ENCODE assay signal across 3 cellular contexts in genomic region chr2:85930129-85931124, GRCh38.
TF ChIP-seq lines count a peak whose summit lies in the region.

No MANE protein-coding gene starts in this region.

TF ChIP-seq in SK-N-SH, 30 proteins besides CTCF, POLR2A, EP300 and RAD21 (continued from another document and continues in another):
- no peak for TF ChIP-seq PBX3 (IDR thresholded peaks at IDR 0.05)
- no peak for TF ChIP-seq TEAD4 (IDR thresholded peaks at IDR 0.05; ENCODE audit: borderline replicate concordance, insufficient read depth)
- TF ChIP-seq RFX5 (IDR thresholded peaks at IDR 0.05; ENCODE audit: low read length): no peak
- no peak for TF ChIP-seq FOSL2 (IDR thresholded peaks at IDR 0.05; ENCODE audit: borderline replicate concordance, low read depth)
- TF ChIP-seq USF2 (IDR thresholded peaks at IDR 0.05; ENCODE audit: borderline replicate concordance, low read depth, low read length): no peak
- TF ChIP-seq USF1 (IDR thresholded peaks at IDR 0.05; ENCODE audit: borderline replicate concordance, low read depth): no peak
- TF ChIP-seq TCF12 (IDR thresholded peaks at IDR 0.05): no peak
- TF ChIP-seq EZH2phosphoT487 (IDR thresholded peaks at IDR 0.05; ENCODE audit: borderline replicate concordance, low read depth): no peak
- no peak for TF ChIP-seq REST (IDR thresholded peaks at IDR 0.05; ENCODE audit: low read depth, low read length)
- TF ChIP-seq RXRA (IDR thresholded peaks at IDR 0.05; ENCODE audit: borderline replicate concordance, low read depth): no peak
- no peak for TF ChIP-seq NRF1 (IDR thresholded peaks at IDR 0.05; ENCODE audit: low read depth, low read length)
- no peak for TF ChIP-seq MXI1 (IDR thresholded peaks at IDR 0.05; ENCODE audit: low read depth, low read length)
- TF ChIP-seq GABPA (IDR thresholded peaks at IDR 0.05; ENCODE audit: low read depth): no peak
- no peak for TF ChIP-seq SMC3 (IDR thresholded peaks at IDR 0.05; ENCODE audit: low read depth, low read length)
- no peak for TF ChIP-seq TAF1 (IDR thresholded peaks at IDR 0.05; ENCODE audit: borderline replicate concordance, low read depth, low read length)

TF ChIP-seq in SK-N-SH treated with all-trans-retinoic acid at 6 μM for 48 hours, 23 proteins besides CTCF, POLR2A, EP300 and RAD21 (continued from another document):
- TF ChIP-seq OSR1 (CRISPR knock-in tag; IDR thresholded peaks at IDR 0.05): no peak

TF ChIP-seq in WTC11, 78 proteins besides CTCF, POLR2A, EP300 and RAD21 (continued from another document):
- TF ChIP-seq AFF4 (CRISPR knock-in tag; IDR thresholded peaks at IDR 0.05; ENCODE audit: borderline replicate concordance): no peak
- TF ChIP-seq TEAD1 (CRISPR knock-in tag; IDR thresholded peaks at IDR 0.05): no peak
- no peak for TF ChIP-seq USF2 (CRISPR knock-in tag; IDR thresholded peaks at IDR 0.05)
- no peak for TF ChIP-seq PRDM15 (CRISPR knock-in tag; IDR thresholded peaks at IDR 0.05)
- TF ChIP-seq OVOL2 (CRISPR knock-in tag; IDR thresholded peaks at IDR 0.05; ENCODE audit: borderline replicate concordance): no peak
- no peak for TF ChIP-seq SMAD4 (CRISPR knock-in tag; IDR thresholded peaks at IDR 0.05)
- no peak for TF ChIP-seq CBFB (CRISPR knock-in tag; IDR thresholded peaks at IDR 0.05; ENCODE audit: low read depth)
- no peak for TF ChIP-seq NFYB (CRISPR knock-in tag; conservative IDR thresholded peaks at IDR 0.05; ENCODE audit: low read depth)
- no peak for TF ChIP-seq E2F1 (CRISPR knock-in tag; IDR thresholded peaks at IDR 0.05)
